ENCODE assay signal across 2 cellular contexts in the genomic region with DNA sequence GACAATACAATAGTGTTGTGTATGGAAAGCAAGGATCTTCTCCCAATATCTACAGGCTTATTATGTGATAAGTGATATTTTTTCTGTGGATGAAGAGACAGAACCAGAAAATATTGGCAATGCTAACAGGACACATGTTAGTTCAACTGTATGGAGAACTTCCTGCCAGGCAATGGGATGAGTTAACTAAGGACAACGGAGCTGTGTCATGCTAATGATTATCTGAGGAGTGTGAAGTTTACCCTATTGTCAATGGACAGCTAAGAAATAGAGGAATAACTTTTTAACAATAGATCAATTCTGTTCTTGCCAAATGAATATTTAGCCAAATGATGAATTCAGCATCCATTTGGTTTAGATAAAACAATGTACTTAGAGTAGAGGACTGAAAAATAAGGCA.
TF ChIP-seq lines count a peak whose summit lies in the region.

No MANE protein-coding gene starts in this region.

TF ChIP-seq in GM23338, 12 proteins besides CTCF, POLR2A, EP300 and RAD21 (continued from another document):
- TF ChIP-seq, protein P1, sequence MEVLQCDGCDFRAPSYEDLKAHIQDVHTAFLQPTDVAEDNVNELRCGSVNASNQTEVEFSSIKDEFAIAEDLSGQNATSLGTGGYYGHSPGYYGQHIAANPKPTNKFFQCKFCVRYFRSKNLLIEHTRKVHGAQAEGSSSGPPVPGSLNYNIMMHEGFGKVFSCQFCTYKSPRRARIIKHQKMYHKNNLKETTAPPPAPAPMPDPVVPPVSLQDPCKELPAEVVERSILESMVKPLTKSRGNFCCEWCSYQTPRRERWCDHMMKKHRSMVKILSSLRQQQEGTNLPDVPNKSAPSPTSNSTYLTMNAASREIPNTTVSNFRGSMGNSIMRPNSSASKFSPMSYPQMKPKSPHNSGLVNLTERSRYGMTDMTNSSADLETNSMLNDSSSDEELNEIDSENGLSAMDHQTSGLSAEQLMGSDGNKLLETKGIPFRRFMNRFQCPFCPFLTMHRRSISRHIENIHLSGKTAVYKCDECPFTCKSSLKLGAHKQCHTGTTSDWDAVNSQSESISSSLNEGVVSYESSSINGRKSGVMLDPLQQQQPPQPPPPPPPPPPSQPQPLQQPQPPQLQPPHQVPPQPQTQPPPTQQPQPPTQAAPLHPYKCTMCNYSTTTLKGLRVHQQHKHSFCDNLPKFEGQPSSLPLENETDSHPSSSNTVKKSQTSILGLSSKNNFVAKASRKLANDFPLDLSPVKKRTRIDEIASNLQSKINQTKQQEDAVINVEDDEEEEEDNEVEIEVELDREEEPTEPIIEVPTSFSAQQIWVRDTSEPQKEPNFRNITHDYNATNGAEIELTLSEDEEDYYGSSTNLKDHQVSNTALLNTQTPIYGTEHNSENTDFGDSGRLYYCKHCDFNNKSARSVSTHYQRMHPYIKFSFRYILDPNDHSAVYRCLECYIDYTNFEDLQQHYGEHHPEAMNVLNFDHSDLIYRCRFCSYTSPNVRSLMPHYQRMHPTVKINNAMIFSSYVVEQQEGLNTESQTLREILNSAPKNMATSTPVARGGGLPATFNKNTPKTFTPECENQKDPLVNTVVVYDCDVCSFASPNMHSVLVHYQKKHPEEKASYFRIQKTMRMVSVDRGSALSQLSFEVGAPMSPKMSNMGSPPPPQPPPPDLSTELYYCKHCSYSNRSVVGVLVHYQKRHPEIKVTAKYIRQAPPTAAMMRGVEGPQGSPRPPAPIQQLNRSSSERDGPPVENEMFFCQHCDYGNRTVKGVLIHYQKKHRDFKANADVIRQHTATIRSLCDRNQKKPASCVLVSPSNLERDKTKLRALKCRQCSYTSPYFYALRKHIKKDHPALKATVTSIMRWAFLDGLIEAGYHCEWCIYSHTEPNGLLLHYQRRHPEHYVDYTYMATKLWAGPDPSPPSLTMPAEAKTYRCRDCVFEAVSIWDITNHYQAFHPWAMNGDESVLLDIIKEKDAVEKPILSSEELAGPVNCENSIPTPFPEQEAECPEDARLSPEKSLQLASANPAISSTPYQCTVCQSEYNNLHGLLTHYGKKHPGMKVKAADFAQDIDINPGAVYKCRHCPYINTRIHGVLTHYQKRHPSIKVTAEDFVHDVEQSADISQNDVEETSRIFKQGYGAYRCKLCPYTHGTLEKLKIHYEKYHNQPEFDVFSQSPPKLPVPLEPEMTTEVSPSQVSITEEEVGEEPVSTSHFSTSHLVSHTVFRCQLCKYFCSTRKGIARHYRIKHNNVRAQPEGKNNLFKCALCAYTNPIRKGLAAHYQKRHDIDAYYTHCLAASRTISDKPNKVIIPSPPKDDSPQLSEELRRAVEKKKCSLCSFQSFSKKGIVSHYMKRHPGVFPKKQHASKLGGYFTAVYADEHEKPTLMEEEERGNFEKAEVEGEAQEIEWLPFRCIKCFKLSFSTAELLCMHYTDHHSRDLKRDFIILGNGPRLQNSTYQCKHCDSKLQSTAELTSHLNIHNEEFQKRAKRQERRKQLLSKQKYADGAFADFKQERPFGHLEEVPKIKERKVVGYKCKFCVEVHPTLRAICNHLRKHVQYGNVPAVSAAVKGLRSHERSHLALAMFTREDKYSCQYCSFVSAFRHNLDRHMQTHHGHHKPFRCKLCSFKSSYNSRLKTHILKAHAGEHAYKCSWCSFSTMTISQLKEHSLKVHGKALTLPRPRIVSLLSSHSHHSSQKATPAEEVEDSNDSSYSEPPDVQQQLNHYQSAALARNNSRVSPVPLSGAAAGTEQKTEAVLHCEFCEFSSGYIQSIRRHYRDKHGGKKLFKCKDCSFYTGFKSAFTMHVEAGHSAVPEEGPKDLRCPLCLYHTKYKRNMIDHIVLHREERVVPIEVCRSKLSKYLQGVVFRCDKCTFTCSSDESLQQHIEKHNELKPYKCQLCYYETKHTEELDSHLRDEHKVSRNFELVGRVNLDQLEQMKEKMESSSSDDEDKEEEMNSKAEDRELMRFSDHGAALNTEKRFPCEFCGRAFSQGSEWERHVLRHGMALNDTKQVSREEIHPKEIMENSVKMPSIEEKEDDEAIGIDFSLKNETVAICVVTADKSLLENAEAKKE (CRISPR knock-in tag; IDR thresholded peaks at IDR 0.05) = no peak
- TF ChIP-seq POLR2AphosphoS5 (IDR thresholded peaks at IDR 0.05; ENCODE audit: low read depth) (no peak), ZNF114 (CRISPR knock-in tag; IDR thresholded peaks at IDR 0.05) (no peak), JUNB (IDR thresholded peaks at IDR 0.05; ENCODE audit: unreplicated experiment) (no peak), NANOG (IDR thresholded peaks at IDR 0.05; ENCODE audit: borderline replicate concordance) (no peak; the same call in 1 of the 2 replicates), STAT1 (IDR thresholded peaks at IDR 0.05; ENCODE audit: unreplicated experiment) (no peak), ZNF331 (CRISPR knock-in tag; IDR thresholded peaks at IDR 0.05; ENCODE audit: low read depth) (no peak)
- TF ChIP-seq, protein P2, sequence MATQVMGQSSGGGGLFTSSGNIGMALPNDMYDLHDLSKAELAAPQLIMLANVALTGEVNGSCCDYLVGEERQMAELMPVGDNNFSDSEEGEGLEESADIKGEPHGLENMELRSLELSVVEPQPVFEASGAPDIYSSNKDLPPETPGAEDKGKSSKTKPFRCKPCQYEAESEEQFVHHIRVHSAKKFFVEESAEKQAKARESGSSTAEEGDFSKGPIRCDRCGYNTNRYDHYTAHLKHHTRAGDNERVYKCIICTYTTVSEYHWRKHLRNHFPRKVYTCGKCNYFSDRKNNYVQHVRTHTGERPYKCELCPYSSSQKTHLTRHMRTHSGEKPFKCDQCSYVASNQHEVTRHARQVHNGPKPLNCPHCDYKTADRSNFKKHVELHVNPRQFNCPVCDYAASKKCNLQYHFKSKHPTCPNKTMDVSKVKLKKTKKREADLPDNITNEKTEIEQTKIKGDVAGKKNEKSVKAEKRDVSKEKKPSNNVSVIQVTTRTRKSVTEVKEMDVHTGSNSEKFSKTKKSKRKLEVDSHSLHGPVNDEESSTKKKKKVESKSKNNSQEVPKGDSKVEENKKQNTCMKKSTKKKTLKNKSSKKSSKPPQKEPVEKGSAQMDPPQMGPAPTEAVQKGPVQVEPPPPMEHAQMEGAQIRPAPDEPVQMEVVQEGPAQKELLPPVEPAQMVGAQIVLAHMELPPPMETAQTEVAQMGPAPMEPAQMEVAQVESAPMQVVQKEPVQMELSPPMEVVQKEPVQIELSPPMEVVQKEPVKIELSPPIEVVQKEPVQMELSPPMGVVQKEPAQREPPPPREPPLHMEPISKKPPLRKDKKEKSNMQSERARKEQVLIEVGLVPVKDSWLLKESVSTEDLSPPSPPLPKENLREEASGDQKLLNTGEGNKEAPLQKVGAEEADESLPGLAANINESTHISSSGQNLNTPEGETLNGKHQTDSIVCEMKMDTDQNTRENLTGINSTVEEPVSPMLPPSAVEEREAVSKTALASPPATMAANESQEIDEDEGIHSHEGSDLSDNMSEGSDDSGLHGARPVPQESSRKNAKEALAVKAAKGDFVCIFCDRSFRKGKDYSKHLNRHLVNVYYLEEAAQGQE (IDR thresholded peaks at IDR 0.05; ENCODE audit: unreplicated experiment) = no peak

TF ChIP-seq in WTC11, 78 proteins besides CTCF, POLR2A, EP300 and RAD21 (continued from another document):
- TF ChIP-seq SMAD4 (CRISPR knock-in tag; IDR thresholded peaks at IDR 0.05) = no peak
- no peak for TF ChIP-seq GRHL2 (CRISPR knock-in tag; IDR thresholded peaks at IDR 0.05; ENCODE audit: insufficient replicate concordance, severe bottlenecking)
- no peak for TF ChIP-seq JAZF1 (CRISPR knock-in tag; IDR thresholded peaks at IDR 0.05)
- TF ChIP-seq, protein P3, sequence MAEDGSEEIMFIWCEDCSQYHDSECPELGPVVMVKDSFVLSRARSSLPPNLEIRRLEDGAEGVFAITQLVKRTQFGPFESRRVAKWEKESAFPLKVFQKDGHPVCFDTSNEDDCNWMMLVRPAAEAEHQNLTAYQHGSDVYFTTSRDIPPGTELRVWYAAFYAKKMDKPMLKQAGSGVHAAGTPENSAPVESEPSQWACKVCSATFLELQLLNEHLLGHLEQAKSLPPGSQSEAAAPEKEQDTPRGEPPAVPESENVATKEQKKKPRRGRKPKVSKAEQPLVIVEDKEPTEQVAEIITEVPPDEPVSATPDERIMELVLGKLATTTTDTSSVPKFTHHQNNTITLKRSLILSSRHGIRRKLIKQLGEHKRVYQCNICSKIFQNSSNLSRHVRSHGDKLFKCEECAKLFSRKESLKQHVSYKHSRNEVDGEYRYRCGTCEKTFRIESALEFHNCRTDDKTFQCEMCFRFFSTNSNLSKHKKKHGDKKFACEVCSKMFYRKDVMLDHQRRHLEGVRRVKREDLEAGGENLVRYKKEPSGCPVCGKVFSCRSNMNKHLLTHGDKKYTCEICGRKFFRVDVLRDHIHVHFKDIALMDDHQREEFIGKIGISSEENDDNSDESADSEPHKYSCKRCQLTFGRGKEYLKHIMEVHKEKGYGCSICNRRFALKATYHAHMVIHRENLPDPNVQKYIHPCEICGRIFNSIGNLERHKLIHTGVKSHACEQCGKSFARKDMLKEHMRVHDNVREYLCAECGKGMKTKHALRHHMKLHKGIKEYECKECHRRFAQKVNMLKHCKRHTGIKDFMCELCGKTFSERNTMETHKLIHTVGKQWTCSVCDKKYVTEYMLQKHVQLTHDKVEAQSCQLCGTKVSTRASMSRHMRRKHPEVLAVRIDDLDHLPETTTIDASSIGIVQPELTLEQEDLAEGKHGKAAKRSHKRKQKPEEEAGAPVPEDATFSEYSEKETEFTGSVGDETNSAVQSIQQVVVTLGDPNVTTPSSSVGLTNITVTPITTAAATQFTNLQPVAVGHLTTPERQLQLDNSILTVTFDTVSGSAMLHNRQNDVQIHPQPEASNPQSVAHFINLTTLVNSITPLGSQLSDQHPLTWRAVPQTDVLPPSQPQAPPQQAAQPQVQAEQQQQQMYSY (CRISPR knock-in tag; IDR thresholded peaks at IDR 0.05) = no peak
